8 cellular contexts compared by ENCODE assay signal in the genomic region with DNA sequence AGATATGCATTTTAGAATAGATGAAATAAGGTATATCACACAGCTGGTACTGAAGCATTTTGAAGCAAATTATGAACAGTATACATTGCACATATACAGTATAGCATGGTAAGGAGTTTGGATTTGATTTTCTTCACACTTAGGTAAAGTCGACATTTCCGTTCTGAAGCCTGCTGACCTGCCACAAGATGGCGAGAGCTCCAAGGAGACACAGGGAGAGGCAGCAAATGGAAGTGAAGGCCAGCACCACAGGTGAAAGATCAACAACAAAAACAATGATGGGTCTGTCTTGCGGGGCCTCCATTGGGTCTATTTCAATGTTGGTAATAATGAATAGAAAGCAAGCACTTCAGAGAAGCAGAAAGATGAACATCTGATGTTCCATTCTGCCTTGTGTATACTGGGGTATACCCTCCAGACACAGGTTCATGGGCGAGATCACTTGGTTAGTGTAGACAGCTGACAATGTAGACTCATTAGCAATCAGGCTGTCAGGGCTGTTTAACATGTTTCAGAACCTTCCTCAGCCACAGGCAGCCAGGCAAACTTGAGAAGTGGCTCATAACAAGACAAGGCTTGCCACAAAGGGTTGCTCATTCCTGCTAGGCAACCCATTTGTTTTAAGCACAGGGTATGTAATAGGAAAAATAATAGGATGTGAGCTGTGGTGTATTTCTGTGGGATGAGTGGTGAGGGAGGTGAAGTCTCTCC. TPM values are rescaled to one million over a fixed set of nuclear protein-coding genes. Genes with fewer than 3 reads are reported as not detected.
DNase-seq lines count a peak whose midpoint lies in the region; ATAC-seq and TF ChIP-seq lines count a peak whose summit lies in the region.

No MANE protein-coding gene starts in this region.

- H3K27ac Mint-ChIP-seq in MCF 10A (ENCODE audit: low read depth, unreplicated experiment) (no peak overlapping the region), chondrocyte (ENCODE audit: unreplicated experiment) (no peak overlapping the region), nephron progenitor cell (no peak overlapping the region), natural killer cell (no peak overlapping the region)

- intact Hi-C loops in MCF 10A (cut with micrococcal nuclease) (loop anchor here (1.0 to 10.0 kb wide), 4 partner anchors 157 to 392 kb away; a partner anchor contains a TSS), breast epithelium (cut with DNase I; ENCODE audit: low total_unique reads) (no loop called here), natural killer cell (cut with micrococcal nuclease) (no loop called here)

- ATAC-seq in HG02678 (IDR thresholded peaks at IDR 0.05; ENCODE audit: unreplicated experiment) (peak; percentile 66), natural killer cell (no peak)

- peaks cover 6% of the 10 kb centered on the region for H3K4me1 Mint-ChIP-seq in MCF 10A (ENCODE audit: insufficient read depth, unreplicated experiment)
- H3K4me1 Mint-ChIP-seq in chondrocyte (ENCODE audit: low read depth) = no peaks in the 10 kb centered on the region
- H3K4me1 Mint-ChIP-seq in nephron progenitor cell = no peaks in the 10 kb centered on the region
- H3K4me1 Mint-ChIP-seq in natural killer cell = no peaks in the 10 kb centered on the region

- CTCF ChIA-PET in MCF 10A (lab: Yijun Ruan, JAX) = interaction anchor here (0.6 to 3.8 kb wide), 10 partner anchors 8 to 610 kb away, joined by 3 to 16 read pairs (median 4); a partner anchor contains a TSS

- peak; percentile 62 for DNase-seq in MCF 10A (ENCODE audit: unreplicated experiment)
- DNase-seq in breast epithelium (ENCODE audit: low spot score in 2 of 2) = no peak
- DNase-seq in NCI-H748 (lab: John Stamatoyannopoulos, UW; ENCODE audit: unreplicated experiment) = peak; percentile 66
- no peak for DNase-seq in chondrocyte (ENCODE audit: low spot score)
- peak; percentile 3 for DNase-seq in nephron progenitor cell
- no peak for DNase-seq in SKM-1 (lab: John Stamatoyannopoulos, UW; ENCODE audit: unreplicated experiment)
- no peak for DNase-seq in natural killer cell

- TF ChIP-seq POLR2A in breast epithelium (IDR thresholded peaks at IDR 0.05) = no peak

- H3K4me3 Mint-ChIP-seq in MCF 10A (ENCODE audit: unreplicated experiment) (no peak overlapping the region), chondrocyte (ENCODE audit: unreplicated experiment) (no peak overlapping the region), nephron progenitor cell (no peak overlapping the region), natural killer cell (no peak overlapping the region)

- no TSS peak for BruUV-seq in MCF 10A (replicated peaks; lab: Mats Ljungman, UMichigan)

- H3K4me1 ChIP-seq in breast epithelium = no peaks in the 10 kb centered on the region

- TF ChIP-seq CTCF in MCF 10A (IDR thresholded peaks at IDR 0.05; ENCODE audit: unreplicated experiment) (peak; percentile 57), breast epithelium (IDR thresholded peaks at IDR 0.05) (peak in 1 of 3 donors; percentile 17), chondrocyte (IDR thresholded peaks at IDR 0.05) (peak; percentile 79), nephron progenitor cell (IDR thresholded peaks at IDR 0.05) (peak; percentile 27), natural killer cell (IDR thresholded peaks at IDR 0.05) (no peak)

- no peaks in the 10 kb centered on the region for H3K9me3 Mint-ChIP-seq in MCF 10A (ENCODE audit: unreplicated experiment)
- peaks cover 8% of the 10 kb centered on the region for H3K9me3 Mint-ChIP-seq in chondrocyte (ENCODE audit: low read depth)
- H3K9me3 Mint-ChIP-seq in nephron progenitor cell = peaks cover 42% of the 10 kb centered on the region
- no peaks in the 10 kb centered on the region for H3K9me3 Mint-ChIP-seq in natural killer cell

- H3K27ac ChIP-seq in breast epithelium = no peak overlapping the region

- peaks cover 0 to 22% of the 10 kb centered on the region in 2 donors for H3K27me3 ChIP-seq in breast epithelium

- no peak overlapping the region for H3K4me3 ChIP-seq in breast epithelium

- no peaks in the 10 kb centered on the region for H3K36me3 Mint-ChIP-seq in MCF 10A (ENCODE audit: insufficient read depth, unreplicated experiment)
- no peaks in the 10 kb centered on the region for H3K36me3 Mint-ChIP-seq in chondrocyte (ENCODE audit: low read depth)
- no peaks in the 10 kb centered on the region for H3K36me3 Mint-ChIP-seq in nephron progenitor cell (ENCODE audit: low read depth)
- H3K36me3 Mint-ChIP-seq in natural killer cell = no peaks in the 10 kb centered on the region

- no peaks in the 10 kb centered on the region for H3K9me3 ChIP-seq in breast epithelium

- POLR2A ChIA-PET in MCF 10A (lab: Yijun Ruan, JAX) = interaction anchor here (0.5 kb wide), 1 partner anchor 169 kb away, joined by 4 read pairs; no protein-coding TSS in a partner anchor

- H3K36me3 ChIP-seq in breast epithelium = no peaks in the 10 kb centered on the region

- H3K27me3 Mint-ChIP-seq in MCF 10A (ENCODE audit: insufficient read depth, unreplicated experiment) (peaks cover 33% of the 10 kb centered on the region), chondrocyte (ENCODE audit: low read depth) (no peaks in the 10 kb centered on the region), nephron progenitor cell (ENCODE audit: low read depth, poor library complexity) (no peaks in the 10 kb centered on the region), natural killer cell (ENCODE audit: low read depth in 2 of 2) (peaks cover 0 to 21% of the 10 kb centered on the region in 2 donors)

RNA-seq across cellular contexts. Expression of a gene that starts 21.4 kb away (rescaled TPM):
- not detected in 2 replicates for total RNA-seq in MCF 10A (2022)
- total RNA-seq in breast epithelium = not detected
- not detected in 3 replicates for total RNA-seq in chondrocyte
- total RNA-seq in natural killer cell = not detected

RNA-seq across cellular contexts. Expression of a gene that starts 33.2 kb away (rescaled TPM):
- total RNA-seq in MCF 10A (2022) = 0.17 and 0.26 TPM in 2 replicates
- total RNA-seq in breast epithelium = under 1 TPM; 0.16 to 0.59 (median 0.33) TPM
- 0.15 TPM in 1 of 3 replicates, not detected in the others for total RNA-seq in chondrocyte
- total RNA-seq in natural killer cell = under 1 TPM in 2 of 3 donors, not detected in 1; 0.20 to 0.38 TPM

Comparison
In these comparisons a context has a peak if more than half of its experiments do, and no peak if none do; other contexts are left out.
1. DNase-seq: peak in MCF 10A (single experiment), NCI-H748 (single experiment) and nephron progenitor cell (single experiment); none in breast epithelium (0 of 2), chondrocyte (single experiment), SKM-1 (single experiment) and natural killer cell (single experiment).